Comparison of ENCODE assay signal across 28 cellular contexts in genomic region chr20:4189375-4189774, GRCh38. TPM values are rescaled to one million over a fixed set of nuclear protein-coding genes. Genes with fewer than 3 reads are reported as not detected.
A peak's percentile ranks its signal among the peaks of the same experiment; 100 is the strongest.
DNase-seq lines count a peak whose midpoint lies in the region; ATAC-seq, FAIRE-seq and TF ChIP-seq lines count a peak whose summit lies in the region.
"Had no signal": no experiment of that assay in that cellular context is flagged by ENCODE, and none has a peak within 500 bp of the region (broad histone marks: within the 10 kb centered on the region; RNA-seq: fewer than 3 reads in every experiment).

No MANE protein-coding gene starts in this region.

- H3K4me2 ChIP-seq in A549 = no peak overlapping the region
- H3K4me2 ChIP-seq: BLaER1 had no signal

- POLR2A ChIA-PET in A549 (lab: Yijun Ruan, JAX) = no interaction called here

- 96% methylated on average over 3 of the region's 3 CpGs for WGBS in A549 (ENCODE audit: missing lambda C conversion rate)
- 81 to 100% (median 95%) methylated on average over 2 to 3 of the region's 3 CpGs for WGBS in spleen, 5 donors

- peak overlapping the region in 1 of 2 experiments; percentile 88; a peak in 3 of 6 replicates for H3K27ac ChIP-seq in A549
- H3K27ac ChIP-seq in spleen = no peak overlapping the region
- H3K27ac ChIP-seq: 22Rv1, BLaER1 had no signal

- no peak for DNase-seq in A549 (ENCODE audit: low read depth in 1 of 2, low spot score in 1 of 2)
- DNase-seq in posterior vena cava (ENCODE audit: low spot score) = peak; percentile 45
- peak; percentile 18 for DNase-seq in spleen
- no peak for DNase-seq in NCI-H2196 (lab: John Stamatoyannopoulos, UW; ENCODE audit: unreplicated experiment)
- DNase-seq: ACHN; BE2C; C1 segment of cervical spinal cord; CD4-positive, alpha-beta memory T cell; CD4-positive, CD25-positive, alpha-beta regulatory T cell; CD8-positive, alpha-beta memory T cell; COR-L47; DMS 273 treated with DMSO at 0.1 percent for 48 hours; DMS153; DMS53; DMS79; DND-41; EL; GDM1 had no signal

- no peak for TF ChIP-seq CTCF in A549 (IDR thresholded peaks at IDR 0.05)
- TF ChIP-seq CTCF in spleen (IDR thresholded peaks at IDR 0.05 in 8 of 11, conservative IDR thresholded peaks at IDR 0.05 in 3 of 11) = no peak

- no peak for TF ChIP-seq POLR2A in A549 (IDR thresholded peaks at IDR 0.05; ENCODE audit: low read length)
- no peak for TF ChIP-seq POLR2A in spleen (IDR thresholded peaks at IDR 0.05)

- H3K9me3 ChIP-seq in A549 (no peaks in the 10 kb centered on the region), spleen (no peaks in the 10 kb centered on the region)
- H3K9me3 ChIP-seq: BE2C, BLaER1 had no signal

- CTCF ChIA-PET in A549 (lab: Yijun Ruan, JAX) = interaction anchor here (0.6 to 6.3 kb wide), 4 partner anchors 79 to 104 kb away, joined by 4 to 54 read pairs (median 4); no protein-coding TSS in a partner anchor

- no peak overlapping the region for H3K4me3 ChIP-seq in A549
- no peak overlapping the region for H3K4me3 ChIP-seq in spleen
- H3K4me3 ChIP-seq: BLaER1, GM12878 had no signal

- TF ChIP-seq RAD21 in A549 (conservative IDR thresholded peaks at IDR 0.05 in 1 of 2, IDR thresholded peaks at IDR 0.05 in 1 of 2) = no peak

- FAIRE-seq in A549 (lab: Jason Lieb, UNC) = no peak
- FAIRE-seq: GM12878, GM12892, GM18507, GM19239 had no signal

- intact Hi-C loops in posterior vena cava (cut with DNase I) = no loop called here
- intact Hi-C loops in spleen (cut with DNase I; ENCODE audit: low total_unique reads) = no loop called here

- TF ChIP-seq EP300 in A549 (IDR thresholded peaks at IDR 0.05) = no peak

- H3K4me1 ChIP-seq in A549 = peaks cover 65% of the 10 kb centered on the region
- peaks cover 0 to 11% (median 0%) of the 10 kb centered on the region in 6 donors for H3K4me1 ChIP-seq in spleen
- H3K4me1 ChIP-seq: BE2C had no signal

- H3K27me3 ChIP-seq in spleen (replicated peaks in 1 of 7) = no peaks in the 10 kb centered on the region
- H3K27me3 ChIP-seq: BE2C, BLaER1 had no signal

- ATAC-seq in A549 (no peak), GM18867 (IDR thresholded peaks at IDR 0.05; ENCODE audit: unreplicated experiment) (no peak)
- ATAC-seq: GM12878 had no signal

- peaks cover 0 to 5% (median 0%) of the 10 kb centered on the region in 6 donors for H3K36me3 ChIP-seq in spleen
- H3K36me3 ChIP-seq: BE2C had no signal

TF ChIP-seq in A549, 52 proteins besides CTCF, POLR2A, EP300 and RAD21:
- TF ChIP-seq HEYL (CRISPR knock-in tag; IDR thresholded peaks at IDR 0.05) = no peak
- 0 out of 2 replicates have a peak, but pooled peaks have one; percentile 67 for TF ChIP-seq FOSB (CRISPR knock-in tag; IDR thresholded peaks at IDR 0.05)
- TF ChIP-seq GATA3 (IDR thresholded peaks at IDR 0.05; ENCODE audit: borderline replicate concordance) = no peak
- peak; percentile 89 for TF ChIP-seq HOXA7 (CRISPR knock-in tag; IDR thresholded peaks at IDR 0.05)
- TF ChIP-seq POLR2AphosphoS2 (conservative IDR thresholded peaks at IDR 0.05; ENCODE audit: low read length) = peak; percentile 95
- no peak for TF ChIP-seq FOSL2 (IDR thresholded peaks at IDR 0.05)
- TF ChIP-seq FOSL2 (CRISPR knock-in tag; IDR thresholded peaks at IDR 0.05) = no peak

RNA-seq across cellular contexts. Expression of gene SMOX, which starts 40.7 kb away (rescaled TPM):
- polyA plus RNA-seq in A549 (2011; rRNA removed) (67.4 and 111 TPM in 2 replicates), A549 (2017; fragmentation: RNase III; extraction: RNeasy Plus Mini Kit Qiagen cat#74134 plus additional on column Dnase treatment) (118 to 139 TPM (median 131 TPM) in 3 replicates), spleen (1 to 10 TPM; 4.2 to 4.9 (median 4.6) TPM)
- polyA plus RNA-seq in A549 (2012; cell fraction: cytosol; rRNA removed) = 143 and 175 TPM in 2 replicates
- polyA plus RNA-seq in A549 (2012; cell fraction: nucleus; rRNA removed) = 251 and 331 TPM in 2 replicates
- polyA minus RNA-seq in A549 (2011; rRNA and poly(A)+ RNA removed) = 35.4 and 69.5 TPM in 2 replicates
- total RNA-seq in posterior vena cava (1 to 10 TPM; 4.3 to 6.8 TPM), spleen (10 to 100 TPM in 2 of 7 donors, 1 to 10 TPM in 5; 5.2 to 12.9 (median 8.3) TPM)
- polyA plus RNA-seq: CD8-positive, alpha-beta memory T cell had no signal

RNA-seq across cellular contexts. Expression of gene ADRA1D, which starts 59.7 kb away (rescaled TPM):
- polyA plus RNA-seq in A549 (2011; rRNA removed) = 2.9 and 3.3 TPM in 2 replicates
- polyA plus RNA-seq in A549 (2012; cell fraction: cytosol; rRNA removed) = 3.5 and 6.7 TPM in 2 replicates
- polyA plus RNA-seq in A549 (2012; cell fraction: nucleus; rRNA removed) = 7.9 and 11.3 TPM in 2 replicates
- polyA plus RNA-seq in A549 (2017; fragmentation: RNase III; extraction: RNeasy Plus Mini Kit Qiagen cat#74134 plus additional on column Dnase treatment) = 1.7 to 3.0 TPM (median 2.3 TPM) in 3 replicates
- 3.0 and 3.4 TPM in 2 replicates for polyA minus RNA-seq in A549 (2011; rRNA and poly(A)+ RNA removed)
- 1 to 10 TPM; 1.2 to 1.4 TPM for total RNA-seq in posterior vena cava
- total RNA-seq in spleen = 1 to 10 TPM in 6 of 7 donors, under 1 TPM in 1; 0.68 to 8.7 (median 2.2) TPM
- polyA plus RNA-seq in spleen = 1 to 10 TPM in 1 of 3 donors, under 1 TPM in 2; 0.26 to 1.2 (median 0.97) TPM
- total RNA-seq: CD4-positive, alpha-beta memory T cell; CD4-positive, CD25-positive, alpha-beta regulatory T cell; CD8-positive, alpha-beta memory T cell; Daoy; G401 had no signal
- polyA plus RNA-seq: CD14-positive monocyte; CD4-positive, alpha-beta memory T cell; CD4-positive, CD25-positive, alpha-beta regulatory T cell; CD8-positive, alpha-beta memory T cell had no signal

Comparison
In these comparisons a context has a peak if more than half of its experiments do, and no peak if none do; other contexts are left out.
1. DNase-seq: peak in posterior vena cava (single experiment) and spleen (single experiment); none in A549 (0 of 2) and NCI-H2196 (single experiment).